Comparison of ENCODE assay signal across 13 cellular contexts in the genomic region with DNA sequence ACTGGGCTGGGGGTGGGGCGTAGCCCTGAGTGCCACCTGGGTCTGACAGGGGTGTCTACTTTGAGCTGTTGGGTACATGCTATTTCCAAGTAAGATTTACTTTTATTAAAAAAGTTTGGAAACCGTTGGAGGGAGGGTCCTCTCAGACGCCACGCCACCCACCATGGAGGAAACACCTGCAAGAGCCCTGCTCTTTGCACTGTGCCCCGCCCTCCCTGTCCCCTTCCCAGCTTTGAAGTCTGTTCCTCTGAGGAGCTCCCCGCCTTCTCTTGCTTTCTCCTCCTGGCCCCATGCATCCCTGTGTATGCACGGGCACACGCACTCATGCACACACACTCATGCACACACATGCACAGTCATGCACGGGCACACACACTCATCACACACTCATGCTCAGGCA. TPM values are rescaled to one million over a fixed set of nuclear protein-coding genes. Genes with fewer than 3 reads are reported as not detected.
"Had no signal": no experiment of that assay in that cellular context is flagged by ENCODE, and none has a peak within 500 bp of the region (broad histone marks: within the 10 kb centered on the region; RNA-seq: fewer than 3 reads in every experiment).

No MANE protein-coding gene starts in this region.

- H3K36me3 Mint-ChIP-seq: activated naive CD8-positive, alpha-beta T cell treated with anti-CD3 and anti-CD28 coated beads for 36 hours; naive thymus-derived CD4-positive, alpha-beta T cell; stimulated activated memory B cell treated with anti-CD40 and anti-IgM and Interleukin-4, amounts not matched to agents 10 μg/mL and 1 μg/mL and 100 μg/mL, for 72 hours; type B pancreatic cell had no signal

- H3K27me3 Mint-ChIP-seq: type B pancreatic cell had no signal

- H3K4me3 ChIP-seq: gastroesophageal sphincter had no signal

- H3K4me3 Mint-ChIP-seq: activated B cell treated with CpG ODN at 0.5 μM for 24 hours; activated naive CD8-positive, alpha-beta T cell treated with anti-CD3 and anti-CD28 coated beads for 36 hours; activated T-cell treated with anti-CD3 and anti-CD28 coated beads, Interleukin-2, amount 50 U/mL, for 4 hours; naive thymus-derived CD4-positive, alpha-beta T cell; stimulated activated memory B cell treated with anti-CD40 and anti-IgM and Interleukin-4, amounts not matched to agents 10 μg/mL and 1 μg/mL and 100 μg/mL, for 72 hours; type B pancreatic cell had no signal

- H3K36me3 ChIP-seq: gastroesophageal sphincter had no signal

- H3K9me3 Mint-ChIP-seq: activated B cell treated with CpG ODN at 0.5 μM for 24 hours; activated naive CD8-positive, alpha-beta T cell treated with anti-CD3 and anti-CD28 coated beads for 36 hours; activated T-cell treated with anti-CD3 and anti-CD28 coated beads, Interleukin-2, amount 50 U/mL, for 4 hours; naive thymus-derived CD4-positive, alpha-beta T cell; stimulated activated memory B cell treated with anti-CD40 and anti-IgM and Interleukin-4, amounts not matched to agents 10 μg/mL and 1 μg/mL and 100 μg/mL, for 72 hours; type B pancreatic cell had no signal

- H3K27ac Mint-ChIP-seq: activated B cell treated with CpG ODN at 0.5 μM for 24 hours; activated naive CD8-positive, alpha-beta T cell treated with anti-CD3 and anti-CD28 coated beads for 36 hours; progenitor cell of endocrine pancreas; stimulated activated memory B cell treated with anti-CD40 and anti-IgM and Interleukin-4, amounts not matched to agents 10 μg/mL and 1 μg/mL and 100 μg/mL, for 72 hours; type B pancreatic cell had no signal

- DNase-seq: activated B cell treated with CpG ODN at 0.5 μM for 24 hours; activated gamma-delta T cell treated with Interleukin-2 at 50 U/mL for 16 hours; activated naive CD8-positive, alpha-beta T cell treated with anti-CD3 and anti-CD28 coated beads for 36 hours; activated T-cell treated with anti-CD3 and anti-CD28 coated beads, Interleukin-2, amount 50 U/mL, for 4 hours; left cardiac atrium; naive thymus-derived CD4-positive, alpha-beta T cell; right cardiac atrium; T-helper 2 cell had no signal

- H3K9me3 ChIP-seq: gastroesophageal sphincter had no signal

RNA-seq across cellular contexts. Expression of gene ADGRG3, which starts 24.2 kb away (rescaled TPM):
- polyA plus RNA-seq: mammary epithelial cell; naive thymus-derived CD4-positive, alpha-beta T cell had no signal

RNA-seq across cellular contexts. Expression of gene DRC7, which starts 50.7 kb away (rescaled TPM):
- polyA plus RNA-seq: naive thymus-derived CD4-positive, alpha-beta T cell; right cardiac atrium had no signal
